Comparison of ENCODE assay signal across 26 cellular contexts in the genomic region with DNA sequence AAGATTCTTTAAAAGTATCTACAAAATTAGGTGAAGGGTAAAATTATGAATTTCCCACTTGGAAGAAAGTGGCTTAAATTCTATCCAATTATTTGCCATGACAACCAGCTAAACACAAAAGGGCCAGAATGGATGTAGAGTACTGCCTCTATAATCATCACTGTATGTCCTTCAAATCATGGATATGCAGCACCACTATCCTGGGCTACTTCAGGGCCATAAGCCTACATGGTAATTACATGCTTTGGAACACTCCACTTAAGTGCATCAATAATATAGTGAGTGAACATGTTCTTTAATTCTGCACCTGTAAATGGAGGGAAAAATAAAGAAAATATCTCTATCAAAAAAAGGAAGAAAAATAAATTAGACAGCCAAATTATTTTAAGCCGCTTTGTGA.
"Had no signal": no experiment of that assay in that cellular context is flagged by ENCODE, and none has a peak within 500 bp of the region (broad histone marks: within the 10 kb centered on the region; RNA-seq: fewer than 3 reads in every experiment).

No MANE protein-coding gene starts in this region.

- H3K27ac Mint-ChIP-seq: activated CD4-positive, alpha-beta T cell treated with anti-CD3 and anti-CD28 coated beads, Interleukin-2, amount 10 ng/mL, durations not matched to agents 7 days and 5 days; activated naive CD8-positive, alpha-beta T cell; activated T-cell treated with anti-CD3 and anti-CD28 coated beads, Interleukin-2, amount 50 U/mL, for 24 hours; activated T-helper 17 cell treated with anti-CD3 and anti-CD28 coated beads, Interleukin-2, amount 50 U/mL, for 72 hours; mesothelial cell of epicardium; natural killer cell treated with Interleukin-12 subunit alpha and Interleukin-12 subunit beta and Interleukin-15 and Interleukin-18, amount 100 ng/mL, for 72 hours had no signal

- H3K9me3 ChIP-seq: breast epithelium, pancreas, psoas muscle, right atrium auricular region, spleen, testis, uterus had no signal

- ATAC-seq: activated T-helper 17 cell treated with anti-CD3 and anti-CD28 coated beads, Interleukin-2, amount 50 U/mL, for 72 hours; foreskin keratinocyte; left lung; natural killer cell treated with Interleukin-12 subunit alpha and Interleukin-12 subunit beta and Interleukin-15 and Interleukin-18, amount 100 ng/mL, for 72 hours; pancreas; psoas muscle had no signal

- H3K36me3 Mint-ChIP-seq: activated naive CD8-positive, alpha-beta T cell; natural killer cell treated with Interleukin-12 subunit alpha and Interleukin-12 subunit beta and Interleukin-15 and Interleukin-18, amount 100 ng/mL, for 72 hours had no signal

- H3K4me1 Mint-ChIP-seq: activated CD4-positive, alpha-beta T cell treated with anti-CD3 and anti-CD28 coated beads, Interleukin-2, amount 10 ng/mL, durations not matched to agents 7 days and 5 days; activated T-helper 17 cell treated with anti-CD3 and anti-CD28 coated beads, Interleukin-2, amount 50 U/mL, for 72 hours; central memory CD8-positive, alpha-beta T cell had no signal

- H3K27me3 Mint-ChIP-seq: activated CD4-positive, alpha-beta T cell treated with anti-CD3 and anti-CD28 coated beads, Interleukin-2, amount 10 ng/mL, durations not matched to agents 7 days and 5 days; activated naive CD8-positive, alpha-beta T cell; activated T-cell treated with anti-CD3 and anti-CD28 coated beads, Interleukin-2, amount 50 U/mL, for 24 hours; activated T-helper 17 cell treated with anti-CD3 and anti-CD28 coated beads, Interleukin-2, amount 50 U/mL, for 72 hours; central memory CD8-positive, alpha-beta T cell; natural killer cell treated with Interleukin-12 subunit alpha and Interleukin-12 subunit beta and Interleukin-15 and Interleukin-18, amount 100 ng/mL, for 72 hours had no signal

- H3K4me3 Mint-ChIP-seq: activated CD4-positive, alpha-beta T cell treated with anti-CD3 and anti-CD28 coated beads, Interleukin-2, amount 10 ng/mL, durations not matched to agents 7 days and 5 days; activated naive CD8-positive, alpha-beta T cell; activated T-cell treated with anti-CD3 and anti-CD28 coated beads, Interleukin-2, amount 50 U/mL, for 24 hours; activated T-helper 17 cell treated with anti-CD3 and anti-CD28 coated beads, Interleukin-2, amount 50 U/mL, for 72 hours; central memory CD8-positive, alpha-beta T cell; mesothelial cell of epicardium; natural killer cell treated with Interleukin-12 subunit alpha and Interleukin-12 subunit beta and Interleukin-15 and Interleukin-18, amount 100 ng/mL, for 72 hours had no signal

- H3K27ac ChIP-seq: breast epithelium, foreskin keratinocyte, left lung, pancreas, psoas muscle, right atrium auricular region, spleen, testis, uterus, WERI-Rb-1 had no signal

- H3K9me3 Mint-ChIP-seq: activated CD4-positive, alpha-beta T cell treated with anti-CD3 and anti-CD28 coated beads, Interleukin-2, amount 10 ng/mL, durations not matched to agents 7 days and 5 days; activated T-cell treated with anti-CD3 and anti-CD28 coated beads, Interleukin-2, amount 50 U/mL, for 24 hours had no signal

- H3K4me1 ChIP-seq: breast epithelium, foreskin keratinocyte, left lung, pancreas, psoas muscle, right atrium auricular region, spleen, testis, uterus had no signal

- H3K36me3 ChIP-seq: breast epithelium, left lung, pancreas, right atrium auricular region, spleen, uterus, WERI-Rb-1 had no signal

- H3K27me3 ChIP-seq: breast epithelium, foreskin keratinocyte, left lung, pancreas, right atrium auricular region, spleen, testis had no signal

- DNase-seq: activated CD4-positive, alpha-beta T cell treated with anti-CD3 and anti-CD28 coated beads, Interleukin-2, amount 10 ng/mL, durations not matched to agents 7 days and 5 days; activated CD4-positive, CD25-positive, alpha-beta regulatory T cell treated with anti-CD3 and anti-CD28 coated beads, Interleukin-2, amount 50 U/mL, for 72 hours; activated CD8-positive, alpha-beta memory T cell treated with anti-CD3 and anti-CD28 coated beads, Interleukin-2, amount 50 U/mL, for 4 hours; activated naive CD4-positive, alpha-beta T cell; activated T-cell treated with anti-CD3 and anti-CD28 coated beads, Interleukin-2, amount 50 U/mL, for 24 hours; effector memory CD4-positive, alpha-beta T cell; foreskin keratinocyte; hippocampal formation; kidney glomerular epithelial cell; left lung; pancreas; psoas muscle; spleen; stimulated activated CD4-positive, alpha-beta T cell treated with anti-CD3 and anti-CD28 coated beads, Interleukin-4, amount 100 ng/mL, for 1 hour; stimulated activated naive CD4-positive, alpha-beta T cell; testis; trophoblast cell; uterus; WERI-Rb-1 had no signal

- H3K4me3 ChIP-seq: breast epithelium, left lung, pancreas, psoas muscle, right atrium auricular region, spleen, testis, uterus had no signal
